ENCODE assay signal across 8 cellular contexts in genomic region chr13:39263033-39263432, GRCh38.
DNase-seq lines count a peak whose midpoint lies in the region; ATAC-seq, FAIRE-seq and TF ChIP-seq lines count a peak whose summit lies in the region.

No MANE protein-coding gene starts in this region.

- TF ChIP-seq POLR2A in A549 (IDR thresholded peaks at IDR 0.05; ENCODE audit: low read length) (no peak), esophagus squamous epithelium (IDR thresholded peaks at IDR 0.05) (no peak)

- CTCF ChIA-PET in A549 (lab: Yijun Ruan, JAX): interaction anchor here (2.1 kb wide), 1 partner anchor 350 kb away, joined by 7 read pairs; no protein-coding TSS in a partner anchor

- no peak overlapping the region for H3K4me3 Mint-ChIP-seq in nephron progenitor cell

- H3K4me1 ChIP-seq in A549: no peaks in the 10 kb centered on the region
- peaks cover 0 to 6% (median 0%) of the 10 kb centered on the region in 3 donors for H3K4me1 ChIP-seq in esophagus squamous epithelium

- H3K27ac ChIP-seq in A549: no peak overlapping the region
- no peak overlapping the region for H3K27ac ChIP-seq in WERI-Rb-1
- peak overlapping the region in 1 of 4 donors; percentile 13 for H3K27ac ChIP-seq in esophagus squamous epithelium

- H3K9me3 Mint-ChIP-seq in nephron progenitor cell: peaks cover 27% of the 10 kb centered on the region

- FAIRE-seq in A549 (lab: Jason Lieb, UNC): peak; percentile 7

- TF ChIP-seq RAD21 in A549 (conservative IDR thresholded peaks at IDR 0.05 in 1 of 2, IDR thresholded peaks at IDR 0.05 in 1 of 2): peak; percentile 24 to 30; a peak in 3 of 5 replicates

- no peak overlapping the region for H3K27ac Mint-ChIP-seq in nephron progenitor cell

- no peaks in the 10 kb centered on the region for H3K36me3 ChIP-seq in WERI-Rb-1
- no peaks in the 10 kb centered on the region for H3K36me3 ChIP-seq in esophagus squamous epithelium

- TF ChIP-seq CTCF in A549 (IDR thresholded peaks at IDR 0.05): peak; percentile 37; the same call in 2 of the 3 replicates
- TF ChIP-seq CTCF in GM12872 (IDR thresholded peaks at IDR 0.05; ENCODE audit: insufficient read depth, low read depth, low read length): peak; percentile 77
- TF ChIP-seq CTCF in WERI-Rb-1 (IDR thresholded peaks at IDR 0.05; ENCODE audit: low read depth, low read length): peak; percentile 49
- peak; percentile 11 to 65 (median 54) for TF ChIP-seq CTCF in esophagus squamous epithelium (IDR thresholded peaks at IDR 0.05)
- peak; percentile 48 for TF ChIP-seq CTCF in nephron progenitor cell (IDR thresholded peaks at IDR 0.05)

- peak; percentile 17 to 28 for DNase-seq in A549 (ENCODE audit: low read depth in 1 of 2, low spot score in 1 of 2)
- DNase-seq in NCI-H1105 (lab: John Stamatoyannopoulos, UW): peak; percentile 16
- peak; percentile 42 for DNase-seq in WERI-Rb-1
- no peak for DNase-seq in esophagus squamous epithelium (lab: John Stamatoyannopoulos, UW)
- DNase-seq in nephron progenitor cell: peak; percentile 27

- H3K4me3 ChIP-seq in A549 (no peak overlapping the region), WERI-Rb-1 (ENCODE audit: low read depth, low read length) (no peak overlapping the region), esophagus squamous epithelium (no peak overlapping the region)

- POLR2A ChIA-PET in A549 (lab: Yijun Ruan, JAX): no interaction called here

- no peak overlapping the region for H3K4me2 ChIP-seq in A549

- H3K27me3 ChIP-seq in WERI-Rb-1 (ENCODE audit: insufficient read depth, low read depth, severe bottlenecking): no peaks in the 10 kb centered on the region
- no peaks in the 10 kb centered on the region for H3K27me3 ChIP-seq in esophagus squamous epithelium

- intact Hi-C loops in esophagus squamous epithelium (cut with DNase I): loop anchor here (10.0 kb wide), 1 partner anchor 352 kb away; no protein-coding TSS in a partner anchor

- H3K9me3 ChIP-seq in A549 (no peaks in the 10 kb centered on the region), WERI-Rb-1 (ENCODE audit: severe bottlenecking) (no peaks in the 10 kb centered on the region), esophagus squamous epithelium (no peaks in the 10 kb centered on the region)

- H3K4me1 Mint-ChIP-seq in nephron progenitor cell: peaks cover 19% of the 10 kb centered on the region

- peak in 1 of 2 experiments; percentile 76; a peak in 3 of 6 replicates for ATAC-seq in A549
- peak; percentile 79 for ATAC-seq in HG02759 (IDR thresholded peaks at IDR 0.05; ENCODE audit: unreplicated experiment)
- ATAC-seq in GM21825 (IDR thresholded peaks at IDR 0.05; ENCODE audit: unreplicated experiment): no peak

- peaks cover 6% of the 10 kb centered on the region for H3K36me3 Mint-ChIP-seq in nephron progenitor cell (ENCODE audit: low read depth)

- peaks cover 3% of the 10 kb centered on the region for H3K27me3 Mint-ChIP-seq in nephron progenitor cell (ENCODE audit: low read depth, poor library complexity)

- 0% methylated on average over 1 of the region's 1 CpG for WGBS in A549 (ENCODE audit: missing lambda C conversion rate)
- WGBS in esophagus squamous epithelium, 2 donors: 5 to 6% methylated on average over 1 of the region's 1 CpG

- no peak for TF ChIP-seq EP300 in A549 (IDR thresholded peaks at IDR 0.05)

TF ChIP-seq in A549, 52 proteins besides CTCF, POLR2A, EP300 and RAD21:
- TF ChIP-seq, protein P1, sequence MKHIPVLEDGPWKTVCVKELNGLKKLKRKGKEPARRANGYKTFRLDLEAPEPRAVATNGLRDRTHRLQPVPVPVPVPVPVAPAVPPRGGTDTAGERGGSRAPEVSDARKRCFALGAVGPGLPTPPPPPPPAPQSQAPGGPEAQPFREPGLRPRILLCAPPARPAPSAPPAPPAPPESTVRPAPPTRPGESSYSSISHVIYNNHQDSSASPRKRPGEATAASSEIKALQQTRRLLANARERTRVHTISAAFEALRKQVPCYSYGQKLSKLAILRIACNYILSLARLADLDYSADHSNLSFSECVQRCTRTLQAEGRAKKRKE (CRISPR knock-in tag; IDR thresholded peaks at IDR 0.05; ENCODE audit: low read depth): no peak
